1 cellular context compared by ENCODE assay signal in genomic region chr2:203683421-203683820, GRCh38.
TF ChIP-seq lines count a peak whose summit lies in the region.

No MANE protein-coding gene starts in this region.

TF ChIP-seq in HepG2, 621 proteins besides CTCF, POLR2A, EP300 and RAD21:
- TF ChIP-seq RFX1 (IDR thresholded peaks at IDR 0.05) (no peak), ZNF235 (CRISPR knock-in tag; IDR thresholded peaks at IDR 0.05; ENCODE audit: borderline replicate concordance) (no peak), ZMAT3 (CRISPR knock-in tag; conservative IDR thresholded peaks at IDR 0.05) (no peak), DPF2 (CRISPR knock-in tag; IDR thresholded peaks at IDR 0.05; ENCODE audit: borderline replicate concordance, low read depth) (no peak), MBNL3 (CRISPR knock-in tag; conservative IDR thresholded peaks at IDR 0.05) (no peak)
